ENCODE assay signal across 11 cellular contexts in genomic region chr2:165083326-165083725, GRCh38.
"Had no signal": no experiment of that assay in that cellular context is flagged by ENCODE, and none has a peak within 500 bp of the region (broad histone marks: within the 10 kb centered on the region; RNA-seq: fewer than 3 reads in every experiment).

No MANE protein-coding gene starts in this region.

- H3K36me3 ChIP-seq: HAP-1 had no signal

- H3K9ac ChIP-seq: GM23248 had no signal

- H3K4me1 Mint-ChIP-seq: GM23338 had no signal

- H3K27ac Mint-ChIP-seq: GM23338, H9, HFFc6 had no signal

- H3K9me3 Mint-ChIP-seq: HFFc6 had no signal

- H3K4me3 Mint-ChIP-seq: GM23338, H9, HFFc6 had no signal

- DNase-seq: GM23248, GOT3, H7, H9, HCEC 1CT, HFFc6 had no signal

- H3K4me2 ChIP-seq: GM23338 had no signal

- FAIRE-seq: H1, H54 had no signal

- H3K4me1 ChIP-seq: HAP-1 had no signal

- H3K9me3 ChIP-seq: HAP-1 had no signal

- H3K4me3 ChIP-seq: GM23248, GM23338, HAP-1 had no signal

- H3K27ac ChIP-seq: GM23248 had no signal

- ATAC-seq: GM23338, HCT116 had no signal

- H2AFZ ChIP-seq: GM23248, GM23338 had no signal
